ENCODE assay signal across 18 cellular contexts in the genomic region with DNA sequence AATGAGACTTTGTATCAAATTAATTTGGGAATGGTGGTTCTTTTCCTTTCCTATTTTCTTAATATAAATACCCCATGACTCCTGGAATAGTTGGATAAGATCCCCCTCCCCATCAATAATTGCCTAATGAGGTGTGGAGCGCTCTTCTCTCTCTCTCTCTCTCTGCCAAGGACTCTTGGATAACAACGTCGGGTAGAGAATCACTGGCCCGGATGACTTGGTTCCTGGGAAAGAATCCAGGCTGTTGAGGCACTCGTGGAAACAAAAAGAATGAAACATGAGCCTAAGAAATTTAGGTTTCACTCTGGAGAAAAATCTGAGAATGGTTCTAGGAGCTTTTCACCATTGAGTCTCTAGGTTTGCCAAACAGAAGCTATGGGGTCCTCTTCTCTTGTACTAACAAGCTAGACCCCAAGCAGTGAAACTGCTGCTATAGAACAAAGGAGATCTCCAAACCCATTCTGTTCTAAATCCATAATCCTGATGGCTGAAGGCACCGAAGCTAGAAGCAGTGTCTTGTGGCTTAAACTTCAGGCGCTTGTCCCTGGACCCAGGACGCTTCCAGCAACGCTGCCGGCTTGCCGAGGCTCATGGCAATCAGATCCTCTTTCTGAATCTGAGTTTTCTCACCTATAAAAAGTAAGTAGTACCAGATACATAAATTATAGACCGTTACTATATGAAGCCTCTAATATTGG.
DNase-seq lines count a peak whose midpoint lies in the region; ATAC-seq, FAIRE-seq and TF ChIP-seq lines count a peak whose summit lies in the region.
"Had no signal": no experiment of that assay in that cellular context is flagged by ENCODE, and none has a peak within 500 bp of the region (broad histone marks: within the 10 kb centered on the region; RNA-seq: fewer than 3 reads in every experiment).

No MANE protein-coding gene starts in this region.

- no peaks in the 10 kb centered on the region for H3K9me3 Mint-ChIP-seq in mesothelial cell of epicardium

- H3K4me2 ChIP-seq in HepG2 (ENCODE audit: low read depth, low read length) = no peak overlapping the region
- H3K4me2 ChIP-seq: PC-9 had no signal

- H3K4me1 Mint-ChIP-seq in mesothelial cell of epicardium = no peaks in the 10 kb centered on the region
- H3K4me1 Mint-ChIP-seq: memory B cell had no signal

- H3K27ac Mint-ChIP-seq in mesothelial cell of epicardium = no peak overlapping the region
- H3K27ac Mint-ChIP-seq: effector memory CD8-positive, alpha-beta T cell; memory B cell; natural killer cell treated with Interleukin-12 subunit alpha and Interleukin-12 subunit beta and Interleukin-15 and Interleukin-18, amount 100 ng/mL, for 72 hours had no signal

- H3K4me1 ChIP-seq in HepG2 (ENCODE audit: insufficient read depth, low read length) (no peaks in the 10 kb centered on the region), right lobe of liver (peaks cover 0 to 11% (median 0%) of the 10 kb centered on the region in 4 donors)
- H3K4me1 ChIP-seq: SJCRH30 had no signal

- ATAC-seq in HepG2 (peak; percentile 24; the same call in 1 of the 3 replicates), right lobe of liver (no peak), HG03520 (IDR thresholded peaks at IDR 0.05; ENCODE audit: unreplicated experiment) (no peak)
- ATAC-seq: effector memory CD8-positive, alpha-beta T cell had no signal

- 50% methylated on average over 12 of the region's 12 CpGs for WGBS in HepG2 (ENCODE audit: low lambda C conversion rate)
- 55% methylated on average over 12 of the region's 12 CpGs for WGBS in right lobe of liver (ENCODE audit: insufficient coverage, low coverage, low lambda C conversion rate, missing lambda C conversion rate)

- H2AFZ ChIP-seq in HepG2 (ENCODE audit: low read length) = no peak overlapping the region
- H2AFZ ChIP-seq: PC-9 had no signal

- H3K9me3 ChIP-seq in HepG2 (ENCODE audit: low read length) (no peaks in the 10 kb centered on the region), right lobe of liver (no peaks in the 10 kb centered on the region)
- H3K9me3 ChIP-seq: SJCRH30 had no signal

- H3K27me3 Mint-ChIP-seq in mesothelial cell of epicardium (ENCODE audit: low read depth) = peaks cover 3% of the 10 kb centered on the region
- H3K27me3 Mint-ChIP-seq: effector memory CD8-positive, alpha-beta T cell; memory B cell; natural killer cell treated with Interleukin-12 subunit alpha and Interleukin-12 subunit beta and Interleukin-15 and Interleukin-18, amount 100 ng/mL, for 72 hours had no signal

- in situ Hi-C loops in HepG2 (cut with HindIII; ENCODE audit: extremely low pct_ligation_motif_present, low pct_unique_long_range_greater_than_20kb) = loop anchor here (5.0 kb wide), 1 partner anchor 531 kb away; no protein-coding TSS in a partner anchor

- no peak for FAIRE-seq in HepG2 (lab: Jason Lieb, UNC)
- FAIRE-seq: GM12891, urothelium cell line had no signal

- CTCF ChIA-PET in HepG2 (lab: Yijun Ruan, JAX; ENCODE audit: low intra/inter-chr PET ratio, low total read pairs) = interaction anchor here (1.5 kb wide), 1 partner anchor 531 kb away, joined by 25 read pairs; no protein-coding TSS in a partner anchor

- H3K27ac ChIP-seq in HepG2 (ENCODE audit: extremely low read length, insufficient read depth, low read length) = no peak overlapping the region
- H3K27ac ChIP-seq in right lobe of liver = no peak overlapping the region
- H3K27ac ChIP-seq: PC-9, SJCRH30 had no signal

- no peaks in the 10 kb centered on the region for H4K20me1 ChIP-seq in HepG2 (ENCODE audit: insufficient read depth, low read length)

- H3K36me3 Mint-ChIP-seq in mesothelial cell of epicardium = no peaks in the 10 kb centered on the region
- H3K36me3 Mint-ChIP-seq: memory B cell; natural killer cell treated with Interleukin-12 subunit alpha and Interleukin-12 subunit beta and Interleukin-15 and Interleukin-18, amount 100 ng/mL, for 72 hours had no signal

- H3K4me3 ChIP-seq in HepG2 (replicated peaks in 1 of 3; ENCODE audit: insufficient read depth in 1 of 3, low read depth in 2 of 3, low read length in 3 of 3) (no peak overlapping the region), right lobe of liver (no peak overlapping the region)
- H3K4me3 ChIP-seq: PC-9, SJCRH30 had no signal

- H3K9ac ChIP-seq in HepG2 (ENCODE audit: insufficient read depth, low read depth, low read length) = no peak overlapping the region

- TF ChIP-seq CTCF in HepG2 (CRISPR knock-in tag; IDR thresholded peaks at IDR 0.05) (no peak), right lobe of liver (IDR thresholded peaks at IDR 0.05) (no peak), mesothelial cell of epicardium (IDR thresholded peaks at IDR 0.05; ENCODE audit: unreplicated experiment) (no peak)

- TF ChIP-seq POLR2A in HepG2 (IDR thresholded peaks at IDR 0.05; ENCODE audit: insufficient read depth in 1 of 2, low read depth in 2 of 2, low read length in 2 of 2) = no peak
- no peak for TF ChIP-seq POLR2A in right lobe of liver (IDR thresholded peaks at IDR 0.05)

- no peaks in the 10 kb centered on the region for H3K27me3 ChIP-seq in HepG2 (ENCODE audit: control insufficient read depth in 1 of 2, insufficient read depth in 2 of 2, low read length in 2 of 2)
- H3K27me3 ChIP-seq in right lobe of liver = no peaks in the 10 kb centered on the region
- H3K27me3 ChIP-seq: SJCRH30 had no signal

- no peak overlapping the region for H3K4me3 Mint-ChIP-seq in mesothelial cell of epicardium
- H3K4me3 Mint-ChIP-seq: effector memory CD8-positive, alpha-beta T cell; memory B cell; natural killer cell treated with Interleukin-12 subunit alpha and Interleukin-12 subunit beta and Interleukin-15 and Interleukin-18, amount 100 ng/mL, for 72 hours had no signal

- no peaks in the 10 kb centered on the region for H3K36me3 ChIP-seq in HepG2 (replicated peaks in 1 of 2; ENCODE audit: control insufficient read depth in 1 of 2, insufficient read depth in 2 of 2, low read length in 2 of 2)
- H3K36me3 ChIP-seq in right lobe of liver = no peaks in the 10 kb centered on the region
- H3K36me3 ChIP-seq: SJCRH30 had no signal

- TF ChIP-seq RAD21 in HepG2 (CRISPR knock-in tag; IDR thresholded peaks at IDR 0.05) = no peak

- POLR2A ChIA-PET in HepG2 (lab: Yijun Ruan, JAX) = no interaction called here

- TF ChIP-seq EP300 in HepG2 (IDR thresholded peaks at IDR 0.05; ENCODE audit: low read depth in 2 of 2, low read length in 2 of 2) = no peak
- TF ChIP-seq EP300 in HepG2 (CRISPR knock-in tag; IDR thresholded peaks at IDR 0.05; ENCODE audit: borderline replicate concordance) = no peak

- intact Hi-C loops in HepG2 (cut with micrococcal nuclease; ENCODE audit: unreplicated experiment) = loop anchor here (1.0 to 10.0 kb wide), 7 partner anchors 137 to 1290 kb away; no protein-coding TSS in a partner anchor
- intact Hi-C loops in right lobe of liver (cut with DNase I) = no loop called here

- BruUV-seq in HepG2 (replicated peaks; lab: Mats Ljungman, UMichigan) = no TSS peak

- no peaks in the 10 kb centered on the region for H3K79me2 ChIP-seq in HepG2 (ENCODE audit: insufficient read depth, low read length)

- no peak for DNase-seq in HepG2 (ENCODE audit: low spot score)
- no peak for DNase-seq in right lobe of liver
- peak; percentile 76 for DNase-seq in astrocyte of the hippocampus (ENCODE audit: low read depth, low spot score)
- DNase-seq in medulla oblongata (ENCODE audit: extremely low spot score) = peak; percentile 73
- no peak for DNase-seq in mesothelial cell of epicardium (ENCODE audit: low spot score in 2 of 2, unreplicated experiment in 2 of 2)
- DNase-seq in NK-92 (lab: John Stamatoyannopoulos, UW; ENCODE audit: unreplicated experiment) = no peak
- no peak for DNase-seq in activated effector memory CD4-positive, alpha-beta T cell treated with anti-CD3 and anti-CD28 coated beads, Interleukin-2, amount 50 U/mL, for 16 hours
- DNase-seq: activated gamma-delta T cell treated with Interleukin-2 at 50 U/mL for 16 hours; effector memory CD8-positive, alpha-beta T cell; KG1; NCI-H2081 treated with DMSO at 0.1 percent for 48 hours had no signal

TF ChIP-seq in HepG2, 621 proteins besides CTCF, POLR2A, EP300 and RAD21 (continues in another document):
- TF ChIP-seq RFXAP (CRISPR knock-in tag; IDR thresholded peaks at IDR 0.05; ENCODE audit: borderline replicate concordance) (no peak), ZNF317 (CRISPR knock-in tag; IDR thresholded peaks at IDR 0.05) (0 out of 2 replicates have a peak, but pooled peaks have one; percentile 35), ZNF605 (CRISPR knock-in tag; IDR thresholded peaks at IDR 0.05) (no peak), ZNF33A (CRISPR knock-in tag; IDR thresholded peaks at IDR 0.05; ENCODE audit: borderline replicate concordance) (0 out of 2 replicates have a peak, but pooled peaks have one; percentile 57)
- TF ChIP-seq, protein P1, sequence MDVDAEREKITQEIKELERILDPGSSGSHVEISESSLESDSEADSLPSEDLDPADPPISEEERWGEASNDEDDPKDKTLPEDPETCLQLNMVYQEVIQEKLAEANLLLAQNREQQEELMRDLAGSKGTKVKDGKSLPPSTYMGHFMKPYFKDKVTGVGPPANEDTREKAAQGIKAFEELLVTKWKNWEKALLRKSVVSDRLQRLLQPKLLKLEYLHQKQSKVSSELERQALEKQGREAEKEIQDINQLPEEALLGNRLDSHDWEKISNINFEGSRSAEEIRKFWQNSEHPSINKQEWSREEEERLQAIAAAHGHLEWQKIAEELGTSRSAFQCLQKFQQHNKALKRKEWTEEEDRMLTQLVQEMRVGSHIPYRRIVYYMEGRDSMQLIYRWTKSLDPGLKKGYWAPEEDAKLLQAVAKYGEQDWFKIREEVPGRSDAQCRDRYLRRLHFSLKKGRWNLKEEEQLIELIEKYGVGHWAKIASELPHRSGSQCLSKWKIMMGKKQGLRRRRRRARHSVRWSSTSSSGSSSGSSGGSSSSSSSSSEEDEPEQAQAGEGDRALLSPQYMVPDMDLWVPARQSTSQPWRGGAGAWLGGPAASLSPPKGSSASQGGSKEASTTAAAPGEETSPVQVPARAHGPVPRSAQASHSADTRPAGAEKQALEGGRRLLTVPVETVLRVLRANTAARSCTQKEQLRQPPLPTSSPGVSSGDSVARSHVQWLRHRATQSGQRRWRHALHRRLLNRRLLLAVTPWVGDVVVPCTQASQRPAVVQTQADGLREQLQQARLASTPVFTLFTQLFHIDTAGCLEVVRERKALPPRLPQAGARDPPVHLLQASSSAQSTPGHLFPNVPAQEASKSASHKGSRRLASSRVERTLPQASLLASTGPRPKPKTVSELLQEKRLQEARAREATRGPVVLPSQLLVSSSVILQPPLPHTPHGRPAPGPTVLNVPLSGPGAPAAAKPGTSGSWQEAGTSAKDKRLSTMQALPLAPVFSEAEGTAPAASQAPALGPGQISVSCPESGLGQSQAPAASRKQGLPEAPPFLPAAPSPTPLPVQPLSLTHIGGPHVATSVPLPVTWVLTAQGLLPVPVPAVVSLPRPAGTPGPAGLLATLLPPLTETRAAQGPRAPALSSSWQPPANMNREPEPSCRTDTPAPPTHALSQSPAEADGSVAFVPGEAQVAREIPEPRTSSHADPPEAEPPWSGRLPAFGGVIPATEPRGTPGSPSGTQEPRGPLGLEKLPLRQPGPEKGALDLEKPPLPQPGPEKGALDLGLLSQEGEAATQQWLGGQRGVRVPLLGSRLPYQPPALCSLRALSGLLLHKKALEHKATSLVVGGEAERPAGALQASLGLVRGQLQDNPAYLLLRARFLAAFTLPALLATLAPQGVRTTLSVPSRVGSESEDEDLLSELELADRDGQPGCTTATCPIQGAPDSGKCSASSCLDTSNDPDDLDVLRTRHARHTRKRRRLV (CRISPR knock-in tag; IDR thresholded peaks at IDR 0.05) = no peak

Comparison
In these comparisons a context has a peak if more than half of its experiments do, and no peak if none do; other contexts are left out.
1. DNase-seq: peak in astrocyte of the hippocampus (single experiment) and medulla oblongata (single experiment); none in HepG2 (single experiment), right lobe of liver (0 of 3), mesothelial cell of epicardium (0 of 2), NK-92 (single experiment) and activated effector memory CD4-positive, alpha-beta T cell treated with anti-CD3 and anti-CD28 coated beads, Interleukin-2, amount 50 U/mL, for 16 hours (single experiment).